ENCODE assay signal across 19 cellular contexts in genomic region chr4:118338981-118339765, GRCh38. TPM values are rescaled to one million over a fixed set of nuclear protein-coding genes. Genes with fewer than 3 reads are reported as not detected.
DNase-seq lines count a peak whose midpoint lies in the region; ATAC-seq and TF ChIP-seq lines count a peak whose summit lies in the region.
"Had no signal": no experiment of that assay in that cellular context is flagged by ENCODE, and none has a peak within 500 bp of the region (broad histone marks: within the 10 kb centered on the region; RNA-seq: fewer than 3 reads in every experiment).

No MANE protein-coding gene starts in this region.

- TF ChIP-seq CTCF in AG10803 (conservative IDR thresholded peaks at IDR 0.05; ENCODE audit: low read length) (no peak), chondrocyte (IDR thresholded peaks at IDR 0.05) (no peak), mesothelial cell of epicardium (IDR thresholded peaks at IDR 0.05; ENCODE audit: unreplicated experiment) (no peak)

- in situ Hi-C loops in KBM-7 (cut with MboI; ENCODE audit: low pct_unique_long_range_greater_than_20kb, low sequenced_read_pairs), result no loop called here

- no peak overlapping the region for H3K4me3 ChIP-seq in AG10803 (ENCODE audit: low read length)
- H3K4me3 ChIP-seq: left ventricle myocardium inferior, stomach, uterus had no signal

- H3K27ac Mint-ChIP-seq in chondrocyte (ENCODE audit: unreplicated experiment) (peak overlapping the region; percentile 85), mesothelial cell of epicardium (no peak overlapping the region)
- H3K27ac Mint-ChIP-seq: activated naive CD8-positive, alpha-beta T cell treated with anti-CD3 and anti-CD28 coated beads for 36 hours; activated T-cell treated with anti-CD3 and anti-CD28 coated beads, Interleukin-2, amount 50 U/mL, for 24 hours; naive B cell had no signal

- ATAC-seq in HG03342 (IDR thresholded peaks at IDR 0.05; ENCODE audit: unreplicated experiment), result no peak

- no peaks in the 10 kb centered on the region for H3K9me3 Mint-ChIP-seq in chondrocyte (ENCODE audit: low read depth)
- H3K9me3 Mint-ChIP-seq in mesothelial cell of epicardium, result no peaks in the 10 kb centered on the region
- H3K9me3 Mint-ChIP-seq: activated naive CD8-positive, alpha-beta T cell treated with anti-CD3 and anti-CD28 coated beads for 36 hours; activated T-cell treated with anti-CD3 and anti-CD28 coated beads, Interleukin-2, amount 50 U/mL, for 24 hours; naive B cell had no signal

- peaks cover 29% of the 10 kb centered on the region for H3K4me1 Mint-ChIP-seq in chondrocyte (ENCODE audit: low read depth)
- peaks cover 15% of the 10 kb centered on the region for H3K4me1 Mint-ChIP-seq in mesothelial cell of epicardium
- H3K4me1 Mint-ChIP-seq: activated naive CD8-positive, alpha-beta T cell treated with anti-CD3 and anti-CD28 coated beads for 36 hours; naive B cell had no signal

- DNase-seq in AG10803 (ENCODE audit: low read depth) (peak; percentile 66), Kasumi-1 (lab: John Stamatoyannopoulos, UW) (peak; percentile 22 to 34), chondrocyte (ENCODE audit: low spot score) (no peak), glomerular visceral epithelial cell (ENCODE audit: extremely low spot score) (peak; percentile 12), NCI-H446 (lab: John Stamatoyannopoulos, UW) (no peak), mesothelial cell of epicardium (ENCODE audit: low spot score in 2 of 2, unreplicated experiment in 2 of 2) (no peak), KBM-7 (no peak)
- DNase-seq: ACHN; activated naive CD8-positive, alpha-beta T cell treated with anti-CD3 and anti-CD28 coated beads for 36 hours; activated T-cell treated with anti-CD3 and anti-CD28 coated beads, Interleukin-2, amount 50 U/mL, for 24 hours; cerebellar nuclear complex; COR-L47; left ventricle myocardium inferior; naive B cell; NCI-H2029 treated with DMSO at 0.1 percent for 48 hours; stimulated activated CD4-positive, alpha-beta T cell treated with anti-CD3 and anti-CD28 coated beads, Interleukin-15, amount 100 ng/mL, for 24 hours; stomach; uterus had no signal

- peaks cover 2% of the 10 kb centered on the region for H3K36me3 Mint-ChIP-seq in chondrocyte (ENCODE audit: low read depth)
- H3K36me3 Mint-ChIP-seq in mesothelial cell of epicardium, result no peaks in the 10 kb centered on the region
- H3K36me3 Mint-ChIP-seq: activated naive CD8-positive, alpha-beta T cell treated with anti-CD3 and anti-CD28 coated beads for 36 hours; naive B cell had no signal

- H3K4me3 Mint-ChIP-seq in chondrocyte (ENCODE audit: unreplicated experiment) (no peak overlapping the region), mesothelial cell of epicardium (no peak overlapping the region)
- H3K4me3 Mint-ChIP-seq: activated naive CD8-positive, alpha-beta T cell treated with anti-CD3 and anti-CD28 coated beads for 36 hours; activated T-cell treated with anti-CD3 and anti-CD28 coated beads, Interleukin-2, amount 50 U/mL, for 24 hours; naive B cell had no signal

- H3K27me3 Mint-ChIP-seq in chondrocyte (ENCODE audit: low read depth) (no peaks in the 10 kb centered on the region), mesothelial cell of epicardium (ENCODE audit: low read depth) (no peaks in the 10 kb centered on the region)

RNA-seq across cellular contexts. Expression of gene PRSS12, which starts 13.6 kb away (rescaled TPM):
- 8.9 to 15.3 TPM (median 15.1 TPM) in 3 replicates for total RNA-seq in chondrocyte
- total RNA-seq in mesothelial cell of epicardium, result 43.5 to 46.7 TPM (median 46.2 TPM) in 3 replicates
- total RNA-seq: activated naive CD8-positive, alpha-beta T cell treated with anti-CD3 and anti-CD28 coated beads for 36 hours; left ventricle myocardium inferior had no signal

Comparison
In these comparisons a context has a peak if more than half of its experiments do, and no peak if none do; other contexts are left out.
1. DNase-seq: peak in AG10803 (single experiment), Kasumi-1 (2 of 2) and glomerular visceral epithelial cell (single experiment); none in chondrocyte (single experiment), NCI-H446 (0 of 2), mesothelial cell of epicardium (0 of 2) and KBM-7 (single experiment).